In genomic region chr10:52232561-52233350, GRCh38 we compare ENCODE assay signal across 8 cellular contexts.
DNase-seq lines count a peak whose midpoint lies in the region; ATAC-seq and TF ChIP-seq lines count a peak whose summit lies in the region.

No MANE protein-coding gene starts in this region.

- peak overlapping the region; percentile 50 to 84 for H3K4me3 Mint-ChIP-seq in activated T-cell treated with anti-CD3 and anti-CD28 coated beads, Interleukin-2, amount 50 U/mL, for 72 hours

- peak overlapping the region; percentile 46 for H3K27ac ChIP-seq in VCaP

- no peak overlapping the region for H3K27ac Mint-ChIP-seq in activated T-cell treated with anti-CD3 and anti-CD28 coated beads, Interleukin-2, amount 50 U/mL, for 72 hours

- TF ChIP-seq CTCF in VCaP (conservative IDR thresholded peaks at IDR 0.05), result no peak

- peaks cover 3% of the 10 kb centered on the region in 2 donors for H3K36me3 Mint-ChIP-seq in activated T-cell treated with anti-CD3 and anti-CD28 coated beads, Interleukin-2, amount 50 U/mL, for 72 hours (ENCODE audit: insufficient read depth in 2 of 2)

- DNase-seq in activated T-cell treated with anti-CD3 and anti-CD28 coated beads, Interleukin-2, amount 50 U/mL, for 72 hours, result no peak
- no peak for DNase-seq in activated T-cell treated with anti-CD3 and anti-CD28 coated beads for 4 hours
- DNase-seq in left colon, result no peak
- DNase-seq in stimulated activated CD4-positive, alpha-beta T cell treated with anti-CD3 and anti-CD28 coated beads, Interleukin-2, amount 100 ng/mL, for 24 hours, result no peak
- no peak for DNase-seq in central memory CD4-positive, alpha-beta T cell
- no peak for DNase-seq in NCI-H2029 treated with DMSO at 0.1 percent for 48 hours (lab: John Stamatoyannopoulos, UW)

- H3K4me1 Mint-ChIP-seq in activated T-cell treated with anti-CD3 and anti-CD28 coated beads, Interleukin-2, amount 50 U/mL, for 72 hours (ENCODE audit: low read depth), result peaks cover 9% of the 10 kb centered on the region

- peaks cover 11% of the 10 kb centered on the region for H3K27me3 Mint-ChIP-seq in activated T-cell treated with anti-CD3 and anti-CD28 coated beads, Interleukin-2, amount 50 U/mL, for 72 hours (ENCODE audit: low read depth)

- ATAC-seq in activated T-cell treated with anti-CD3 and anti-CD28 coated beads, Interleukin-2, amount 50 U/mL, for 72 hours (replicated peaks in 1 of 2), result no peak
- ATAC-seq in HG03103 (IDR thresholded peaks at IDR 0.05; ENCODE audit: low read depth, unreplicated experiment) (peak; percentile 92), left colon (peak; percentile 98)

- H3K9me3 Mint-ChIP-seq in activated T-cell treated with anti-CD3 and anti-CD28 coated beads, Interleukin-2, amount 50 U/mL, for 72 hours, result no peaks in the 10 kb centered on the region

- intact Hi-C loops in left colon (cut with DNase I, micrococcal nuclease), result no loop called here

Comparison
In these comparisons a context has a peak if more than half of its experiments do, and no peak if none do; other contexts are left out.
1. ATAC-seq: peak in HG03103 (single experiment) and left colon (single experiment); none in activated T-cell treated with anti-CD3 and anti-CD28 coated beads, Interleukin-2, amount 50 U/mL, for 72 hours (0 of 2).